Comparison of ENCODE assay signal across 18 cellular contexts in genomic region chr4:2046031-2046961, GRCh38. TPM values are rescaled to one million over a fixed set of nuclear protein-coding genes. Genes with fewer than 3 reads are reported as not detected.
A peak's percentile ranks its signal among the peaks of the same experiment; 100 is the strongest.
DNase-seq lines count a peak whose midpoint lies in the region; TF ChIP-seq lines count a peak whose summit lies in the region.
"Had no signal": no experiment of that assay in that cellular context is flagged by ENCODE, and none has a peak within 500 bp of the region (broad histone marks: within the 10 kb centered on the region; RNA-seq: fewer than 3 reads in every experiment).

No MANE protein-coding gene starts in this region.

- peaks cover 10% of the 10 kb centered on the region for H3K27me3 Mint-ChIP-seq in type B pancreatic cell

- no peak overlapping the region for H3K4me3 Mint-ChIP-seq in type B pancreatic cell
- H3K4me3 Mint-ChIP-seq: stimulated activated naive CD8-positive, alpha-beta T cell treated with anti-CD3 and anti-CD28 coated beads, Interleukin-15, Interleukin-2, amounts not matched to agents 100 ng/mL and 50 ng/mL, for 24 hours; T-cell had no signal

- H3K9me3 ChIP-seq in HEK293 (ENCODE audit: control insufficient read depth, insufficient read depth, low read depth, low read length), result no peaks in the 10 kb centered on the region
- H3K9me3 ChIP-seq: lower lobe of right lung, uterus had no signal

- peak; percentile 57 for DNase-seq in activated effector memory CD4-positive, alpha-beta T cell treated with anti-CD3 and anti-CD28 coated beads, Interleukin-2, amount 50 U/mL, for 16 hours
- no peak for DNase-seq in activated effector memory CD4-positive, alpha-beta T cell treated with Interleukin-2 at 50 U/mL for 16 hours
- DNase-seq in fibroblast of pulmonary artery (ENCODE audit: low read depth) (no peak), type B pancreatic cell (ENCODE audit: extremely low spot score, unreplicated experiment) (peak; percentile 65), NOMO-1 treated with DMSO at 0.1 percent for 48 hours (lab: John Stamatoyannopoulos, UW; ENCODE audit: unreplicated experiment) (no peak), retina (no peak)
- DNase-seq in activated naive CD4-positive, alpha-beta T cell treated with Interleukin-2 at 50 U/mL for 16 hours, result no peak
- DNase-seq: anterior cingulate cortex, Calu3, foreskin keratinocyte, lower lobe of right lung, NCI-H2081 treated with DMSO at 0.1 percent for 48 hours, NCI-H526 treated with DMSO at 0.1 percent for 48 hours, uterus had no signal

- H3K4me3 ChIP-seq in HEK293 (ENCODE audit: low read depth, low read length) (no peak overlapping the region), fibroblast of pulmonary artery (replicated peaks; ENCODE audit: low read depth, low read length) (no peak overlapping the region)
- H3K4me3 ChIP-seq: lower lobe of right lung, uterus had no signal

- H3K36me3 Mint-ChIP-seq in type B pancreatic cell, result no peaks in the 10 kb centered on the region
- H3K36me3 Mint-ChIP-seq: T-cell had no signal

- no peak for TF ChIP-seq CTCF in HEK293 (tag by site-specific recombination; IDR thresholded peaks at IDR 0.05)
- peak; percentile 2 for TF ChIP-seq CTCF in fibroblast of pulmonary artery (IDR thresholded peaks at IDR 0.05; ENCODE audit: low read length, missing control alignments)
- TF ChIP-seq CTCF in type B pancreatic cell (conservative IDR thresholded peaks at IDR 0.05), result no peak

- CTCF ChIA-PET in HEK293 (lab: Yijun Ruan, JAX), result no interaction called here

- no peaks in the 10 kb centered on the region for H3K4me1 Mint-ChIP-seq in type B pancreatic cell (ENCODE audit: unreplicated experiment)

- no peaks in the 10 kb centered on the region for H3K9me3 Mint-ChIP-seq in type B pancreatic cell
- H3K9me3 Mint-ChIP-seq: stimulated activated naive CD8-positive, alpha-beta T cell treated with anti-CD3 and anti-CD28 coated beads, Interleukin-15, Interleukin-2, amounts not matched to agents 100 ng/mL and 50 ng/mL, for 24 hours; T-cell had no signal

- POLR2A ChIA-PET in HEK293 (lab: Yijun Ruan, JAX), result interaction anchor here (0.9 kb wide), 1 partner anchor 38 kb away, joined by 3 read pairs; the partner anchor contains the start of gene NELFA

- no peaks in the 10 kb centered on the region for H3K4me1 ChIP-seq in HEK293 (ENCODE audit: control insufficient read depth, insufficient read depth, low read length)
- H3K4me1 ChIP-seq: foreskin keratinocyte had no signal

- peaks cover 0 to 6% of the 10 kb centered on the region in 2 experiments; a peak in 1 of 3 replicates for H3K36me3 ChIP-seq in HEK293 (ENCODE audit: control insufficient read depth in 2 of 2, insufficient read depth in 1 of 2, low read length in 2 of 2)
- H3K36me3 ChIP-seq: lower lobe of right lung, uterus had no signal

- no peak overlapping the region for H3K27ac ChIP-seq in HEK293 (ENCODE audit: extremely low read depth, low read depth, low read length)
- H3K27ac ChIP-seq: foreskin keratinocyte, lower lobe of right lung, uterus had no signal

- no peak overlapping the region for H3K27ac Mint-ChIP-seq in type B pancreatic cell
- H3K27ac Mint-ChIP-seq: stimulated activated naive CD8-positive, alpha-beta T cell treated with anti-CD3 and anti-CD28 coated beads, Interleukin-15, Interleukin-2, amounts not matched to agents 100 ng/mL and 50 ng/mL, for 24 hours; T-cell had no signal

TF ChIP-seq in HEK293, 187 proteins besides CTCF, POLR2A, EP300 and RAD21 (continues in another document):
- TF ChIP-seq ZNF623 (tag by site-specific recombination; IDR thresholded peaks at IDR 0.05) (peak; percentile 79), ZNF692 (tag by site-specific recombination; IDR thresholded peaks at IDR 0.05) (0 out of 2 replicates have a peak, but pooled peaks have one; percentile 58), ELK4 (IDR thresholded peaks at IDR 0.05; ENCODE audit: borderline replicate concordance, low read depth, low read length) (no peak), PRDM2 (tag by site-specific recombination; IDR thresholded peaks at IDR 0.05; ENCODE audit: borderline replicate concordance) (no peak), ZNF510 (tag by site-specific recombination; IDR thresholded peaks at IDR 0.05; ENCODE audit: insufficient replicate concordance) (no peak), ZFP41 (tag by site-specific recombination; IDR thresholded peaks at IDR 0.05; ENCODE audit: borderline replicate concordance) (no peak), ZNF10 (tag by site-specific recombination; IDR thresholded peaks at IDR 0.05) (no peak), ZNF214 (tag by site-specific recombination; IDR thresholded peaks at IDR 0.05; ENCODE audit: borderline replicate concordance) (no peak), ZFHX2 (tag by site-specific recombination; conservative IDR thresholded peaks at IDR 0.05) (0 out of 2 replicates have a peak, but pooled peaks have one; percentile 9), ZIC2 (tag by site-specific recombination; IDR thresholded peaks at IDR 0.05) (peak; percentile 59)

RNA-seq across cellular contexts. Expression of gene NAT8L, which starts 12.8 kb away (rescaled TPM):
- total RNA-seq in type B pancreatic cell (ENCODE audit: low replicate concordance), result 9.6 and 14.9 TPM in 2 replicates
- total RNA-seq: foreskin keratinocyte, RPMI7951 had no signal

RNA-seq across cellular contexts. Expression of gene NELFA, which starts 37.5 kb away (rescaled TPM):
- 42.2 and 44.8 TPM in 2 replicates for total RNA-seq in type B pancreatic cell (ENCODE audit: low replicate concordance)

Comparison
In these comparisons a context has a peak if more than half of its experiments do, and no peak if none do; other contexts are left out.
1. DNase-seq: peak in activated effector memory CD4-positive, alpha-beta T cell treated with anti-CD3 and anti-CD28 coated beads, Interleukin-2, amount 50 U/mL, for 16 hours (single experiment) and type B pancreatic cell (single experiment); none in activated effector memory CD4-positive, alpha-beta T cell treated with Interleukin-2 at 50 U/mL for 16 hours (single experiment), fibroblast of pulmonary artery (single experiment), activated naive CD4-positive, alpha-beta T cell treated with Interleukin-2 at 50 U/mL for 16 hours (single experiment), NOMO-1 treated with DMSO at 0.1 percent for 48 hours (single experiment) and retina (single experiment).